In genomic region chr5:78677777-78678668, GRCh38 we compare ENCODE assay signal across 1 cellular context.
A peak's percentile ranks its signal among the peaks of the same experiment; 100 is the strongest.
TF ChIP-seq lines count a peak whose summit lies in the region.

No MANE protein-coding gene starts in this region.

TF ChIP-seq in K562, 482 proteins besides CTCF, POLR2A, EP300 and RAD21 (continued from another document and continues in another):
- TF ChIP-seq CTCFL (IDR thresholded peaks at IDR 0.05; ENCODE audit: borderline replicate concordance, insufficient read depth, low read depth, low read length, poor library complexity, severe bottlenecking) (no peak), HOMEZ (CRISPR knock-in tag; IDR thresholded peaks at IDR 0.05) (no peak), AFF4 (CRISPR knock-in tag; IDR thresholded peaks at IDR 0.05) (no peak), U2AF2 (optimal IDR thresholded peaks at IDR 0.05; ENCODE audit: low read depth, low read length) (no peak), PRMT5 (CRISPR knock-in tag; IDR thresholded peaks at IDR 0.05) (no peak), CHD4 (IDR thresholded peaks at IDR 0.05; ENCODE audit: insufficient read depth, insufficient replicate concordance, low read depth, low read length, poor library complexity, severe bottlenecking) (no peak), RFX5 (IDR thresholded peaks at IDR 0.05; ENCODE audit: low read depth, low read length) (no peak), PHB2 (IDR thresholded peaks at IDR 0.05; ENCODE audit: low read depth) (no peak), ZC3H8 (IDR thresholded peaks at IDR 0.05) (no peak), TCF3 (CRISPR knock-in tag; IDR thresholded peaks at IDR 0.05) (0 out of 2 replicates have a peak, but pooled peaks have one; percentile 10), PHF21A (IDR thresholded peaks at IDR 0.05; ENCODE audit: borderline replicate concordance, low read depth) (no peak), STAT6 (CRISPR knock-in tag; IDR thresholded peaks at IDR 0.05) (no peak), CEBPB (tag; IDR thresholded peaks at IDR 0.05) (no peak), TFE3 (CRISPR knock-in tag; IDR thresholded peaks at IDR 0.05) (no peak), NCOA1 (IDR thresholded peaks at IDR 0.05; ENCODE audit: low read depth) (no peak; the same call in 1 of the 2 replicates), SMARCC2 (IDR thresholded peaks at IDR 0.05; ENCODE audit: low read depth) (peak; percentile 54; the same call in 1 of the 2 replicates), CUX1 (CRISPR knock-in tag; IDR thresholded peaks at IDR 0.05) (no peak), TARDBP (IDR thresholded peaks at IDR 0.05) (no peak), ZNF134 (CRISPR knock-in tag; conservative IDR thresholded peaks at IDR 0.05) (no peak), ZNF75A (CRISPR knock-in tag; IDR thresholded peaks at IDR 0.05) (no peak), HMGXB4 (CRISPR knock-in tag; IDR thresholded peaks at IDR 0.05) (no peak), CCNT2 (IDR thresholded peaks at IDR 0.05; ENCODE audit: borderline replicate concordance, extremely low read depth, insufficient read length, low read depth, low read length) (no peak), FOXP4 (CRISPR knock-in tag; IDR thresholded peaks at IDR 0.05; ENCODE audit: borderline replicate concordance) (no peak), TFAP4 (CRISPR knock-in tag; IDR thresholded peaks at IDR 0.05; ENCODE audit: borderline replicate concordance) (no peak), TSC22D4 (tag; IDR thresholded peaks at IDR 0.05) (no peak), C11orf30 (IDR thresholded peaks at IDR 0.05; ENCODE audit: low read depth) (no peak)
